In the genomic region with DNA sequence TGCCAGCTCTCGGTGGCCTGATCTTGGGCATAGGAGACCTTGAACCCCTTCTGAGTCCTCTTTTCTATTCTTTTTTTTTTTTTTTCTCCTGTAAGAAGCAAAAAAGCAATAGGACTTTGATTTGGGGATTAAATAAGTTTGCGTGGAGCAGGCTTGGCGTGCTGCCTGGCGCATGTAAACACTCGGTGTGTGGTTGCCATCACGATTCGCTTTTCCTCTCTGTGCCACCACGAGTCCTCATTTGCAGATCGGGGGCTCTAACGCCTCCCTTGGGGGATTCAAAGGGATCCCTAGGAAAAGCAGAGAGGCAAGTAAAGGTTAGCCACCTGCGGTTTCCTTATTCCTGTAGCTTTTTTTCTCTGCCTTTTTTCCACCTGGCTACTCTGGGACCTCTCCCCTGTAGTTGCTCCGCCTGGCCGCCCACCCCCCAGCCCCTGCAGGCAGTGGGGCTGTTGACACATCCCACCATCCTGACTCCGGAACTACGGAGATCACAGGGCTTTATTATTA, we compare ENCODE assay signal across 8 cellular contexts. TPM values are rescaled to one million over a fixed set of nuclear protein-coding genes. Genes with fewer than 3 reads are reported as not detected.
A peak's percentile ranks its signal among the peaks of the same experiment; 100 is the strongest.
DNase-seq lines count a peak whose midpoint lies in the region; ATAC-seq and TF ChIP-seq lines count a peak whose summit lies in the region.

No MANE protein-coding gene starts in this region.

- no peaks in the 10 kb centered on the region for H3K27me3 ChIP-seq in SU-DHL-6 (ENCODE audit: low read length)
- H3K27me3 ChIP-seq in dorsolateral prefrontal cortex, result no peaks in the 10 kb centered on the region

- intact Hi-C loops in dorsolateral prefrontal cortex (cut with DNase I), result loop anchor here in 1 of 2 donors (5.0 kb wide), 1 partner anchor 98 kb away; the partner anchor contains the start of genes CATSPERD and LONP1

- H2AFZ ChIP-seq in SU-DHL-6 (ENCODE audit: low read depth, low read length, severe bottlenecking), result no peak overlapping the region

- no peaks in the 10 kb centered on the region for H3K9me3 ChIP-seq in SU-DHL-6 (ENCODE audit: insufficient read depth, low read length)

- H3F3A ChIP-seq in SU-DHL-6 (ENCODE audit: insufficient read depth), result 0 out of 2 replicates have a peak, but pooled peaks cover 8% of the 10 kb centered on the region

- H3K9ac ChIP-seq in SU-DHL-6 (ENCODE audit: low read length), result peak overlapping the region; percentile 95

- peaks cover 32% of the 10 kb centered on the region for H3K36me3 ChIP-seq in SU-DHL-6 (ENCODE audit: low read length)

- peak overlapping the region; percentile 94 for H3K4me3 ChIP-seq in SU-DHL-6 (ENCODE audit: insufficient read depth, low read length, poor library complexity, severe bottlenecking)
- H3K4me3 ChIP-seq in dorsolateral prefrontal cortex, result peak overlapping the region; percentile 77 to 100 (median 98)

- no peak for ATAC-seq in HG03565 (IDR thresholded peaks at IDR 0.05; ENCODE audit: unreplicated experiment)

- no peaks in the 10 kb centered on the region for H3K9me2 ChIP-seq in SU-DHL-6 (replicated peaks; ENCODE audit: insufficient read depth, low read length)

- H3K4me2 ChIP-seq in SU-DHL-6 (ENCODE audit: low read depth, low read length, poor library complexity, severe bottlenecking), result peak overlapping the region; percentile 82

- H4K20me1 ChIP-seq in SU-DHL-6 (ENCODE audit: low read depth, low read length), result peaks cover 29% of the 10 kb centered on the region

- DNase-seq in NCI-H748 (lab: John Stamatoyannopoulos, UW; ENCODE audit: unreplicated experiment) (peak; percentile 13), NCI-H748 treated with DMSO at 0.1 percent for 48 hours (lab: John Stamatoyannopoulos, UW) (no peak), dorsolateral prefrontal cortex (peak in 6 of 10 donors; percentile 28 to 56 (median 47)), medulla oblongata (ENCODE audit: extremely low spot score) (peak; percentile 43), HPDE6-E6E7 (ENCODE audit: extremely low spot score) (no peak)

- TF ChIP-seq CTCF in SU-DHL-6 (IDR thresholded peaks at IDR 0.05; ENCODE audit: insufficient read depth, low read length, poor library complexity, severe bottlenecking) (no peak), dorsolateral prefrontal cortex (IDR thresholded peaks at IDR 0.05 in 54 of 56, conservative IDR thresholded peaks at IDR 0.05 in 2 of 56; ENCODE audit: low read depth in 1 of 56, partially characterized antibody in 56 of 56) (no peak)

- peaks cover 97% of the 10 kb centered on the region for H3K79me2 ChIP-seq in SU-DHL-6 (ENCODE audit: insufficient read depth, low read length)

- H3K27ac ChIP-seq in SU-DHL-6 (ENCODE audit: low read depth, low read length), result peak overlapping the region; percentile 76; the same call in 1 of the 2 replicates
- peak overlapping the region in 54 of 59 donors; percentile 4 to 99 (median 95) for H3K27ac ChIP-seq in dorsolateral prefrontal cortex
- peak overlapping the region; percentile 87 for H3K27ac ChIP-seq in temporal lobe (ENCODE audit: low read depth, low read length)

RNA-seq across cellular contexts. Expression of gene SAFB, which starts 1.3 kb away (rescaled TPM):
- total RNA-seq in dorsolateral prefrontal cortex (100 to 1,000 TPM; 102 to 184 (median 133) TPM), temporal lobe (79.7 TPM)

RNA-seq across cellular contexts. Expression of gene SAFB2, which starts 1.6 kb away (rescaled TPM):
- 100 to 1,000 TPM; 117 to 326 (median 190) TPM for total RNA-seq in dorsolateral prefrontal cortex
- 32.9 TPM for total RNA-seq in temporal lobe

RNA-seq across cellular contexts. Expression of gene MICOS13, which starts 56.1 kb away (rescaled TPM):
- 10 to 100 TPM; 42.0 to 91.5 (median 69.5) TPM for total RNA-seq in dorsolateral prefrontal cortex
- 14.8 TPM for total RNA-seq in temporal lobe

RNA-seq across cellular contexts. Expression of gene TINCR, which starts 56.5 kb away (rescaled TPM):
- 10 to 100 TPM in 1 of 120 experiments, 1 to 10 TPM in 118, under 1 TPM in 1; 0.95 to 14.6 (median 4.4) TPM for total RNA-seq in dorsolateral prefrontal cortex
- total RNA-seq in temporal lobe, result 0.49 TPM

RNA-seq across cellular contexts. Expression of gene HSD11B1L, which starts 56.6 kb away (rescaled TPM):
- total RNA-seq in dorsolateral prefrontal cortex (10 to 100 TPM; 20.4 to 80.3 (median 55.4) TPM), temporal lobe (23.4 TPM)

Comparison
In these comparisons a context has a peak if more than half of its experiments do, and no peak if none do; other contexts are left out.
1. DNase-seq: peak in NCI-H748 (single experiment), dorsolateral prefrontal cortex (6 of 10) and medulla oblongata (single experiment); none in NCI-H748 treated with DMSO at 0.1 percent for 48 hours (single experiment) and HPDE6-E6E7 (single experiment).
2. Peak in every context shown above with its lines, with median percentiles within 50 percentile points of each other: H3K27ac ChIP-seq.